Comparison of ENCODE assay signal across 9 cellular contexts in the genomic region with DNA sequence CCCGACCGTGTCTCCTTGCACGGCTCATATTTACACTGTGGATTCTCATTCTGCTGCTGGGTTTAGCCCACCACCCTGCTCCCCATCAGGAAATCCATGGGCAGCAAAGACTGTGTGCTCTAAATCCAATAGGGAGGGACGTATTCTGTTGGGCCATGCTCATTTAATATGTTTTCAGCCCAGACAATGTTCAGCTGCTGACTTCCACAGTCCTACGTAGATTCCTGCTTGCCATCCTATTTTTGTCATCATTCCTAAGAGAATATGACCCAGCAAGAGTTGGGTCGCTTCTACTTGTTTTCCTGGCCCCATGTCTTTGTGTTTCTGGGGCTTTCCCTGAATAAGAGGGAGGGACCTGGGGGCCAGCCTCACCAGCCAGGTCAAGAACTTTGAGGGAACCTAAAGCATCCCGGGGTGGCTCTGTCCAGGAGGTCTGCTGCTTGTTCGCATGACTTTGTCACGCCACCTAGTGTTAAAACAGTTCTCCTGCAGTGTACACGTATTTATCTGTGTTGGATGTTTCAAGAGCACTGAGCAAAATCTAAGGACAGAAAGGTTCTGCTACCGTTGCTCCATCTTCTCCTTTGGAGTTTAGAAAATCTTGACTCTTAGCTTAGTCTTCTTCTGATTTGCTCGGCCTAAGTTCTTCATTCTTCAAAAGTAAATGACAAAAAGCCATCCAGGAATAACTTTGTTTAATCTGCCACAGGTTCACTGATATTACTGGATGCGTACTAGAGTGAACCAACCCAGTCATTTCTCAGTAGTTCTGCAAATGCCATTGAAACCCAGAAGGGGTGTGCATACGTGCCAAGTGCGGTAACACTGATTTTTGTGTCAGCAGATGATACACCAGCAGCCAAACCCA.
DNase-seq lines count a peak whose midpoint lies in the region; ATAC-seq and TF ChIP-seq lines count a peak whose summit lies in the region.
"Had no signal": no experiment of that assay in that cellular context is flagged by ENCODE, and none has a peak within 500 bp of the region (broad histone marks: within the 10 kb centered on the region; RNA-seq: fewer than 3 reads in every experiment).

No MANE protein-coding gene starts in this region.

- TF ChIP-seq POLR2A in ovary (IDR thresholded peaks at IDR 0.05): no peak

- POLR2A ChIA-PET in activated CD4-positive, alpha-beta T cell treated with anti-CD3 and anti-CD28 coated beads, Interleukin-2, amount 10 ng/mL, durations not matched to agents 7 days and 5 days (lab: Charles Lee): no interaction called here

- no peak overlapping the region for H3K27ac ChIP-seq in ovary

- no peak for ATAC-seq in HG03025 (IDR thresholded peaks at IDR 0.05; ENCODE audit: low FRiP score, unreplicated experiment)
- no peak for ATAC-seq in GM19467 (IDR thresholded peaks at IDR 0.05; ENCODE audit: unreplicated experiment)

- intact Hi-C loops in ovary (cut with DNase I): loop anchor here in 3 of 4 donors (5.0 to 10.0 kb wide), 2 partner anchors 276 to 278 kb away; no protein-coding TSS in a partner anchor

- no peaks in the 10 kb centered on the region for H3K36me3 Mint-ChIP-seq in activated CD4-positive, alpha-beta T cell treated with anti-CD3 and anti-CD28 coated beads, Interleukin-2, amount 10 ng/mL, durations not matched to agents 7 days and 5 days (ENCODE audit: low read depth)
- H3K36me3 Mint-ChIP-seq: natural killer cell treated with Interleukin-12 subunit alpha and Interleukin-12 subunit beta and Interleukin-15 and Interleukin-18, amount 100 ng/mL, for 72 hours had no signal

- no peak for TF ChIP-seq EP300 in ovary (IDR thresholded peaks at IDR 0.05)

- H3K9me3 ChIP-seq in BE2C (no peaks in the 10 kb centered on the region), ovary (no peaks in the 10 kb centered on the region)

- no peak overlapping the region for H3K27ac Mint-ChIP-seq in activated CD4-positive, alpha-beta T cell treated with anti-CD3 and anti-CD28 coated beads, Interleukin-2, amount 10 ng/mL, durations not matched to agents 7 days and 5 days
- H3K27ac Mint-ChIP-seq: natural killer cell treated with Interleukin-12 subunit alpha and Interleukin-12 subunit beta and Interleukin-15 and Interleukin-18, amount 100 ng/mL, for 72 hours had no signal

- H3K36me3 ChIP-seq in BE2C (no peaks in the 10 kb centered on the region), ovary (no peaks in the 10 kb centered on the region)

- H3K9me3 Mint-ChIP-seq in activated CD4-positive, alpha-beta T cell treated with anti-CD3 and anti-CD28 coated beads, Interleukin-2, amount 10 ng/mL, durations not matched to agents 7 days and 5 days: no peaks in the 10 kb centered on the region
- H3K9me3 Mint-ChIP-seq: natural killer cell treated with Interleukin-12 subunit alpha and Interleukin-12 subunit beta and Interleukin-15 and Interleukin-18, amount 100 ng/mL, for 72 hours had no signal

- H3K4me1 ChIP-seq in BE2C (no peaks in the 10 kb centered on the region), ovary (ENCODE audit: insufficient read depth) (no peaks in the 10 kb centered on the region)

- no peaks in the 10 kb centered on the region for H3K4me1 Mint-ChIP-seq in activated CD4-positive, alpha-beta T cell treated with anti-CD3 and anti-CD28 coated beads, Interleukin-2, amount 10 ng/mL, durations not matched to agents 7 days and 5 days

- 41 to 42% (median 42%) methylated on average over 15 of the region's 15 CpGs for WGBS in ovary, 3 donors

- CTCF ChIA-PET in activated CD4-positive, alpha-beta T cell treated with anti-CD3 and anti-CD28 coated beads, Interleukin-2, amount 10 ng/mL, durations not matched to agents 7 days and 5 days (lab: Charles Lee): interaction anchor here (0.6 kb wide), 1 partner anchor 603 kb away, joined by 3 read pairs; no protein-coding TSS in a partner anchor

- DNase-seq in BE2C (peak; percentile 56), NCI-H1417 (lab: John Stamatoyannopoulos, UW) (peak; percentile 42 to 73 (median 45)), foreskin fibroblast (peak; percentile 56 to 81), ovary (peak in 1 of 5 donors; percentile 42)
- DNase-seq in activated CD4-positive, alpha-beta T cell treated with anti-CD3 and anti-CD28 coated beads, Interleukin-2, amount 10 ng/mL, durations not matched to agents 7 days and 5 days: peak; percentile 47

- H3K4me3 Mint-ChIP-seq in activated CD4-positive, alpha-beta T cell treated with anti-CD3 and anti-CD28 coated beads, Interleukin-2, amount 10 ng/mL, durations not matched to agents 7 days and 5 days: no peak overlapping the region
- H3K4me3 Mint-ChIP-seq: natural killer cell treated with Interleukin-12 subunit alpha and Interleukin-12 subunit beta and Interleukin-15 and Interleukin-18, amount 100 ng/mL, for 72 hours had no signal

- H3K4me3 ChIP-seq in BE2C (ENCODE audit: low read depth, low read length) (no peak overlapping the region), foreskin fibroblast (ENCODE audit: low read depth in 1 of 2, low read length in 2 of 2) (no peak overlapping the region), ovary (no peak overlapping the region)

- H3K27me3 ChIP-seq in BE2C (no peaks in the 10 kb centered on the region), ovary (no peaks in the 10 kb centered on the region)

- peaks cover 1% of the 10 kb centered on the region for H3K27me3 Mint-ChIP-seq in activated CD4-positive, alpha-beta T cell treated with anti-CD3 and anti-CD28 coated beads, Interleukin-2, amount 10 ng/mL, durations not matched to agents 7 days and 5 days

- peak; percentile 78 for TF ChIP-seq CTCF in BE2C (IDR thresholded peaks at IDR 0.05; ENCODE audit: low read depth, low read length)
- TF ChIP-seq CTCF in GM12874 (IDR thresholded peaks at IDR 0.05; ENCODE audit: insufficient read depth, low read depth, low read length): peak; percentile 75
- TF ChIP-seq CTCF in foreskin fibroblast (IDR thresholded peaks at IDR 0.05; ENCODE audit: low read depth, low read length): peak; percentile 71
- peak in 2 of 3 donors; percentile 24 to 57 for TF ChIP-seq CTCF in ovary (IDR thresholded peaks at IDR 0.05)
